ENCODE assay signal across 1 cellular context in the genomic region with DNA sequence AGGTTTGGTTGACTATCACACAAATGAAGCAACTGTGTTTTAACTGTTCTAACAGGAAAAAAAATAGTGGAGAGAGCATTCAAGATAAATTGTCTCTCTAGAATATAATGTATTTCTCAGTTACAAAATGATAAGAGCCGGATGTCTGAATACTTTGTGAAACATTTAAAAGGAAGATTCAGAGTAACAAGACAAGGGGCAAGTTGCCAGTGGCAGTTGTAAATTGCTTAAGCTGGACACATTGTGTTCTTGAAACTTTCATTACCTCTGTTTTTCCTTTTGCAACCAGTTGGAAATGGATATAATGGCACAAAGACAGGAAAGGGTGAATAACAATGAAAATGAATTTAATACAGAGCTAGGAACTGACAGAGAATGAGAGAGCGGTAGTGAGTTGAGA.
TF ChIP-seq lines count a peak whose summit lies in the region.

No MANE protein-coding gene starts in this region.

TF ChIP-seq in GM23338, 12 proteins besides CTCF, POLR2A, EP300 and RAD21 (continued from another document):
- TF ChIP-seq EZH2 (IDR thresholded peaks at IDR 0.05; ENCODE audit: low read depth, unreplicated experiment) (no peak), CREB1 (CRISPR knock-in tag; IDR thresholded peaks at IDR 0.05; ENCODE audit: low read depth) (no peak), JUNB (IDR thresholded peaks at IDR 0.05; ENCODE audit: unreplicated experiment) (no peak), STAT1 (IDR thresholded peaks at IDR 0.05; ENCODE audit: unreplicated experiment) (no peak), ZNF331 (CRISPR knock-in tag; IDR thresholded peaks at IDR 0.05; ENCODE audit: low read depth) (no peak), POLR2AphosphoS5 (IDR thresholded peaks at IDR 0.05; ENCODE audit: low read depth) (no peak), ZNF114 (CRISPR knock-in tag; IDR thresholded peaks at IDR 0.05) (no peak)
- TF ChIP-seq, protein P1, sequence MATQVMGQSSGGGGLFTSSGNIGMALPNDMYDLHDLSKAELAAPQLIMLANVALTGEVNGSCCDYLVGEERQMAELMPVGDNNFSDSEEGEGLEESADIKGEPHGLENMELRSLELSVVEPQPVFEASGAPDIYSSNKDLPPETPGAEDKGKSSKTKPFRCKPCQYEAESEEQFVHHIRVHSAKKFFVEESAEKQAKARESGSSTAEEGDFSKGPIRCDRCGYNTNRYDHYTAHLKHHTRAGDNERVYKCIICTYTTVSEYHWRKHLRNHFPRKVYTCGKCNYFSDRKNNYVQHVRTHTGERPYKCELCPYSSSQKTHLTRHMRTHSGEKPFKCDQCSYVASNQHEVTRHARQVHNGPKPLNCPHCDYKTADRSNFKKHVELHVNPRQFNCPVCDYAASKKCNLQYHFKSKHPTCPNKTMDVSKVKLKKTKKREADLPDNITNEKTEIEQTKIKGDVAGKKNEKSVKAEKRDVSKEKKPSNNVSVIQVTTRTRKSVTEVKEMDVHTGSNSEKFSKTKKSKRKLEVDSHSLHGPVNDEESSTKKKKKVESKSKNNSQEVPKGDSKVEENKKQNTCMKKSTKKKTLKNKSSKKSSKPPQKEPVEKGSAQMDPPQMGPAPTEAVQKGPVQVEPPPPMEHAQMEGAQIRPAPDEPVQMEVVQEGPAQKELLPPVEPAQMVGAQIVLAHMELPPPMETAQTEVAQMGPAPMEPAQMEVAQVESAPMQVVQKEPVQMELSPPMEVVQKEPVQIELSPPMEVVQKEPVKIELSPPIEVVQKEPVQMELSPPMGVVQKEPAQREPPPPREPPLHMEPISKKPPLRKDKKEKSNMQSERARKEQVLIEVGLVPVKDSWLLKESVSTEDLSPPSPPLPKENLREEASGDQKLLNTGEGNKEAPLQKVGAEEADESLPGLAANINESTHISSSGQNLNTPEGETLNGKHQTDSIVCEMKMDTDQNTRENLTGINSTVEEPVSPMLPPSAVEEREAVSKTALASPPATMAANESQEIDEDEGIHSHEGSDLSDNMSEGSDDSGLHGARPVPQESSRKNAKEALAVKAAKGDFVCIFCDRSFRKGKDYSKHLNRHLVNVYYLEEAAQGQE (IDR thresholded peaks at IDR 0.05; ENCODE audit: unreplicated experiment): no peak
TF ChIP-seq in GM23338: peak in this region for 0.
